In genomic region chr10:30453764-30454527, GRCh38 we compare ENCODE assay signal across 1 cellular context.
TF ChIP-seq lines count a peak whose summit lies in the region.

No MANE protein-coding gene starts in this region.

TF ChIP-seq in K562, 482 proteins besides CTCF, POLR2A, EP300 and RAD21 (continued from another document):
- TF ChIP-seq ZNF280B (CRISPR knock-in tag; IDR thresholded peaks at IDR 0.05) (no peak), HBP1 (CRISPR knock-in tag; IDR thresholded peaks at IDR 0.05) (no peak)
TF ChIP-seq in K562: peak in this region for 2.
